In the genomic region with DNA sequence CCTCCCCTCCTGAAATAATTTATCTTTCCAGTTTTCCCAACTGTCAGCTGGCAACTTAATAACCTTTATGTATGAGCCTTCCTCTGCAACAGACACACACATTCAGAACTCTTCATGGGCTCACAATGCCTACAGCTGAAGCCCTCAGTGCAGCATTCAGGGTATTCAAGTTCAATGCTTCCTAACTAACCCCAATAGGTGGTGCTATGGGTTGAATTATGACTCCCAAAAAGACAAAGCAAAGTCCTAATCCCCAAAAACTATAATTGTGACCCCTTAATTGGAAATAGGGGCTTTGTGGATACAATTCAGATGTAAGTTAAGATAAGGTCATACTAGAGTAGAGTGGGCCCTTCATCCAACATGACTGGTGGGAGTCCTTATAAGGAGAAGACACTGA, we compare ENCODE assay signal across 1 cellular context.
TF ChIP-seq lines count a peak whose summit lies in the region.

No MANE protein-coding gene starts in this region.

TF ChIP-seq in SK-N-SH treated with all-trans-retinoic acid at 6 μM for 48 hours, 23 proteins besides CTCF, POLR2A, EP300 and RAD21 (continued from another document):
- TF ChIP-seq, protein P1, sequence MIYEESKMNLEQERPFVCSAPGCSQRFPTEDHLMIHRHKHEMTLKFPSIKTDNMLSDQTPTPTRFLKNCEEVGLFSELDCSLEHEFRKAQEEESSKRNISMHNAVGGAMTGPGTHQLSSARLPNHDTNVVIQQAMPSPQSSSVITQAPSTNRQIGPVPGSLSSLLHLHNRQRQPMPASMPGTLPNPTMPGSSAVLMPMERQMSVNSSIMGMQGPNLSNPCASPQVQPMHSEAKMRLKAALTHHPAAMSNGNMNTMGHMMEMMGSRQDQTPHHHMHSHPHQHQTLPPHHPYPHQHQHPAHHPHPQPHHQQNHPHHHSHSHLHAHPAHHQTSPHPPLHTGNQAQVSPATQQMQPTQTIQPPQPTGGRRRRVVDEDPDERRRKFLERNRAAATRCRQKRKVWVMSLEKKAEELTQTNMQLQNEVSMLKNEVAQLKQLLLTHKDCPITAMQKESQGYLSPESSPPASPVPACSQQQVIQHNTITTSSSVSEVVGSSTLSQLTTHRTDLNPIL (CRISPR knock-in tag; IDR thresholded peaks at IDR 0.05; ENCODE audit: low read depth), result no peak
- TF ChIP-seq OSR1 (CRISPR knock-in tag; IDR thresholded peaks at IDR 0.05) (no peak), ZNF565 (CRISPR knock-in tag; conservative IDR thresholded peaks at IDR 0.05; ENCODE audit: low read depth) (no peak), ZC3H10 (CRISPR knock-in tag; IDR thresholded peaks at IDR 0.05) (no peak), GLIS3 (CRISPR knock-in tag; IDR thresholded peaks at IDR 0.05) (no peak), PPARA (CRISPR knock-in tag; IDR thresholded peaks at IDR 0.05; ENCODE audit: borderline replicate concordance) (no peak), TOX (CRISPR knock-in tag; IDR thresholded peaks at IDR 0.05; ENCODE audit: borderline replicate concordance) (no peak), ZNF70 (CRISPR knock-in tag; IDR thresholded peaks at IDR 0.05) (no peak), SNAI2 (CRISPR knock-in tag; IDR thresholded peaks at IDR 0.05) (no peak), ESRRG (CRISPR knock-in tag; IDR thresholded peaks at IDR 0.05) (no peak), ARNTL (CRISPR knock-in tag; IDR thresholded peaks at IDR 0.05; ENCODE audit: borderline replicate concordance, low read depth) (no peak), BACH2 (CRISPR knock-in tag; IDR thresholded peaks at IDR 0.05; ENCODE audit: borderline replicate concordance) (no peak)
- TF ChIP-seq, protein P2, sequence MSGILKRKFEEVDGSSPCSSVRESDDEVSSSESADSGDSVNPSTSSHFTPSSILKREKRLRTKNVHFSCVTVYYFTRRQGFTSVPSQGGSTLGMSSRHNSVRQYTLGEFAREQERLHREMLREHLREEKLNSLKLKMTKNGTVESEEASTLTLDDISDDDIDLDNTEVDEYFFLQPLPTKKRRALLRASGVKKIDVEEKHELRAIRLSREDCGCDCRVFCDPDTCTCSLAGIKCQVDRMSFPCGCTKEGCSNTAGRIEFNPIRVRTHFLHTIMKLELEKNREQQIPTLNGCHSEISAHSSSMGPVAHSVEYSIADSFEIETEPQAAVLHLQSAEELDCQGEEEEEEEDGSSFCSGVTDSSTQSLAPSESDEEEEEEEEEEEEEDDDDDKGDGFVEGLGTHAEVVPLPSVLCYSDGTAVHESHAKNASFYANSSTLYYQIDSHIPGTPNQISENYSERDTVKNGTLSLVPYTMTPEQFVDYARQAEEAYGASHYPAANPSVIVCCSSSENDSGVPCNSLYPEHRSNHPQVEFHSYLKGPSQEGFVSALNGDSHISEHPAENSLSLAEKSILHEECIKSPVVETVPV (CRISPR knock-in tag; IDR thresholded peaks at IDR 0.05), result no peak
- TF ChIP-seq, protein P3, sequence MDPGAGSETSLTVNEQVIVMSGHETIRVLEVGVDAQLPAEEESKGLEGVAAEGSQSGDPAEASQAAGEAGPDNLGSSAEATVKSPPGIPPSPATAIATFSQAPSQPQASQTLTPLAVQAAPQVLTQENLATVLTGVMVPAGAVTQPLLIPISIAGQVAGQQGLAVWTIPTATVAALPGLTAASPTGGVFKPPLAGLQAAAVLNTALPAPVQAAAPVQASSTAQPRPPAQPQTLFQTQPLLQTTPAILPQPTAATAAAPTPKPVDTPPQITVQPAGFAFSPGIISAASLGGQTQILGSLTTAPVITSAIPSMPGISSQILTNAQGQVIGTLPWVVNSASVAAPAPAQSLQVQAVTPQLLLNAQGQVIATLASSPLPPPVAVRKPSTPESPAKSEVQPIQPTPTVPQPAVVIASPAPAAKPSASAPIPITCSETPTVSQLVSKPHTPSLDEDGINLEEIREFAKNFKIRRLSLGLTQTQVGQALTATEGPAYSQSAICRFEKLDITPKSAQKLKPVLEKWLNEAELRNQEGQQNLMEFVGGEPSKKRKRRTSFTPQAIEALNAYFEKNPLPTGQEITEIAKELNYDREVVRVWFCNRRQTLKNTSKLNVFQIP (CRISPR knock-in tag; IDR thresholded peaks at IDR 0.05; ENCODE audit: borderline replicate concordance, low read depth), result no peak
